ENCODE assay signal across 20 cellular contexts in genomic region chr6:151065027-151065815, GRCh38.
A peak's percentile ranks its signal among the peaks of the same experiment; 100 is the strongest.
DNase-seq lines count a peak whose midpoint lies in the region; ATAC-seq and TF ChIP-seq lines count a peak whose summit lies in the region.
"Had no signal": no experiment of that assay in that cellular context is flagged by ENCODE, and none has a peak within 500 bp of the region (broad histone marks: within the 10 kb centered on the region; RNA-seq: fewer than 3 reads in every experiment).

No MANE protein-coding gene starts in this region.

- no peak for TF ChIP-seq CTCF in gastrocnemius medialis (IDR thresholded peaks at IDR 0.05 in 4 of 5, conservative IDR thresholded peaks at IDR 0.05 in 1 of 5)

- intact Hi-C loops in activated CD4-positive, alpha-beta memory T cell treated with anti-CD3 and anti-CD28 coated beads for 36 hours (cut with micrococcal nuclease): no loop called here
- intact Hi-C loops in gastrocnemius medialis (cut with DNase I; ENCODE audit: low total_unique reads): no loop called here

- H3K27ac Mint-ChIP-seq in activated CD4-positive, alpha-beta memory T cell treated with anti-CD3 and anti-CD28 coated beads, Interleukin-2, amount 10 ng/mL, durations not matched to agents 7 days and 5 days: no peak overlapping the region
- H3K27ac Mint-ChIP-seq in activated CD4-positive, alpha-beta memory T cell treated with anti-CD3 and anti-CD28 coated beads for 36 hours: no peak overlapping the region

- in situ Hi-C loops in gastrocnemius medialis (cut with MboI; ENCODE audit: low sequenced_read_pairs in 4 of 4): no loop called here

- H3K4me1 ChIP-seq in subcutaneous abdominal adipose tissue (ENCODE audit: control insufficient read depth in 5 of 5, insufficient read depth in 5 of 5, low read length in 5 of 5): peaks cover 8 to 49% (median 32%) of the 10 kb centered on the region in 5 donors
- H3K4me1 ChIP-seq in gastrocnemius medialis: peaks cover 6% of the 10 kb centered on the region in 2 donors
- H3K4me1 ChIP-seq: BLaER1 had no signal

- H3K9me3 Mint-ChIP-seq in activated CD4-positive, alpha-beta memory T cell treated with anti-CD3 and anti-CD28 coated beads, Interleukin-2, amount 10 ng/mL, durations not matched to agents 7 days and 5 days: no peaks in the 10 kb centered on the region
- no peaks in the 10 kb centered on the region for H3K9me3 Mint-ChIP-seq in activated CD4-positive, alpha-beta memory T cell treated with anti-CD3 and anti-CD28 coated beads for 36 hours

- no peaks in the 10 kb centered on the region for H3K36me3 ChIP-seq in subcutaneous abdominal adipose tissue (ENCODE audit: control insufficient read depth in 5 of 5, insufficient read depth in 5 of 5, low read length in 5 of 5)
- peaks cover 52% of the 10 kb centered on the region for H3K36me3 ChIP-seq in MG63
- H3K36me3 ChIP-seq in gastrocnemius medialis: no peaks in the 10 kb centered on the region

- H3K27me3 Mint-ChIP-seq in activated CD4-positive, alpha-beta memory T cell treated with anti-CD3 and anti-CD28 coated beads, Interleukin-2, amount 10 ng/mL, durations not matched to agents 7 days and 5 days: no peaks in the 10 kb centered on the region
- no peaks in the 10 kb centered on the region for H3K27me3 Mint-ChIP-seq in activated CD4-positive, alpha-beta memory T cell treated with anti-CD3 and anti-CD28 coated beads for 36 hours

- POLR2A ChIA-PET in activated CD4-positive, alpha-beta memory T cell treated with anti-CD3 and anti-CD28 coated beads, Interleukin-2, amount 10 ng/mL, durations not matched to agents 7 days and 5 days (lab: Charles Lee): no interaction called here
- POLR2A ChIA-PET in activated CD4-positive, alpha-beta memory T cell treated with anti-CD3 and anti-CD28 coated beads for 36 hours (lab: Charles Lee): no interaction called here

- H3K27ac ChIP-seq in subcutaneous abdominal adipose tissue (ENCODE audit: low read depth, low read length): peak overlapping the region; percentile 19
- H3K27ac ChIP-seq in gastrocnemius medialis: no peak overlapping the region
- H3K27ac ChIP-seq: BLaER1, parathyroid adenoma, testis had no signal

- H3K36me3 Mint-ChIP-seq in activated CD4-positive, alpha-beta memory T cell treated with anti-CD3 and anti-CD28 coated beads, Interleukin-2, amount 10 ng/mL, durations not matched to agents 7 days and 5 days (ENCODE audit: low read depth): peaks cover 32% of the 10 kb centered on the region
- peaks cover 36% of the 10 kb centered on the region for H3K36me3 Mint-ChIP-seq in activated CD4-positive, alpha-beta memory T cell treated with anti-CD3 and anti-CD28 coated beads for 36 hours

- H3K4me3 Mint-ChIP-seq in activated CD4-positive, alpha-beta memory T cell treated with anti-CD3 and anti-CD28 coated beads, Interleukin-2, amount 10 ng/mL, durations not matched to agents 7 days and 5 days: no peak overlapping the region
- H3K4me3 Mint-ChIP-seq in activated CD4-positive, alpha-beta memory T cell treated with anti-CD3 and anti-CD28 coated beads for 36 hours: no peak overlapping the region

- CTCF ChIA-PET in activated CD4-positive, alpha-beta memory T cell treated with anti-CD3 and anti-CD28 coated beads, Interleukin-2, amount 10 ng/mL, durations not matched to agents 7 days and 5 days (lab: Charles Lee): no interaction called here
- CTCF ChIA-PET in activated CD4-positive, alpha-beta memory T cell treated with anti-CD3 and anti-CD28 coated beads for 36 hours (lab: Charles Lee): no interaction called here

- H3K9ac ChIP-seq in subcutaneous abdominal adipose tissue (ENCODE audit: low read length in 5 of 5): no peak overlapping the region
- H3K9ac ChIP-seq: BLaER1, parathyroid adenoma had no signal

- H3K4me1 Mint-ChIP-seq in activated CD4-positive, alpha-beta memory T cell treated with anti-CD3 and anti-CD28 coated beads, Interleukin-2, amount 10 ng/mL, durations not matched to agents 7 days and 5 days: no peaks in the 10 kb centered on the region
- no peaks in the 10 kb centered on the region for H3K4me1 Mint-ChIP-seq in activated CD4-positive, alpha-beta memory T cell treated with anti-CD3 and anti-CD28 coated beads for 36 hours (ENCODE audit: low read depth)

- TF ChIP-seq POLR2A in gastrocnemius medialis (IDR thresholded peaks at IDR 0.05): no peak

- H3K9me3 ChIP-seq in subcutaneous abdominal adipose tissue (ENCODE audit: control insufficient read depth in 5 of 5, low read length in 5 of 5) (no peaks in the 10 kb centered on the region), MG63 (no peaks in the 10 kb centered on the region), gastrocnemius medialis (no peaks in the 10 kb centered on the region)
- H3K9me3 ChIP-seq: testis had no signal

- ATAC-seq in gastrocnemius medialis (no peak), esophagus mucosa (no peak)

- DNase-seq in activated CD4-positive, alpha-beta memory T cell treated with anti-CD3 and anti-CD28 coated beads, Interleukin-2, amount 10 ng/mL, durations not matched to agents 7 days and 5 days: peak; percentile 9
- DNase-seq in activated CD4-positive, alpha-beta memory T cell treated with anti-CD3 and anti-CD28 coated beads for 36 hours: no peak
- DNase-seq in epidermal melanocyte (ENCODE audit: insufficient read length, low spot score): peak; percentile 74
- peak; percentile 64 for DNase-seq in mesenteric fat pad (ENCODE audit: low spot score)
- DNase-seq in MG63: no peak
- DNase-seq in gastrocnemius medialis: no peak
- DNase-seq: 8988T; activated CD4-positive, alpha-beta T cell treated with anti-CD3 and anti-CD28 coated beads for 1 hour; amygdala; foreskin fibroblast; NCI-H2029; NCI-H510A treated with DMSO at 0.1 percent for 48 hours; SIG-M5; stimulated activated CD8-positive, alpha-beta memory T cell treated with anti-CD3 and anti-CD28 coated beads, Interleukin-4, amount 100 ng/mL, for 48 hours; testis had no signal

- H3K4me3 ChIP-seq in subcutaneous abdominal adipose tissue (ENCODE audit: low read depth in 1 of 5, low read length in 5 of 5) (no peak overlapping the region), MG63 (no peak overlapping the region), gastrocnemius medialis (no peak overlapping the region)
- H3K4me3 ChIP-seq: BLaER1, smooth muscle cell, testis had no signal

- H3K27me3 ChIP-seq in subcutaneous abdominal adipose tissue (ENCODE audit: control insufficient read depth in 5 of 5, insufficient read depth in 4 of 5, low read length in 5 of 5): no peaks in the 10 kb centered on the region
- no peaks in the 10 kb centered on the region for H3K27me3 ChIP-seq in MG63
- no peaks in the 10 kb centered on the region for H3K27me3 ChIP-seq in gastrocnemius medialis
- H3K27me3 ChIP-seq: BLaER1, testis had no signal

Comparison
In these comparisons a context has a peak if more than half of its experiments do, and no peak if none do; other contexts are left out.
1. DNase-seq: peak in activated CD4-positive, alpha-beta memory T cell treated with anti-CD3 and anti-CD28 coated beads, Interleukin-2, amount 10 ng/mL, durations not matched to agents 7 days and 5 days (single experiment), epidermal melanocyte (single experiment) and mesenteric fat pad (single experiment); none in activated CD4-positive, alpha-beta memory T cell treated with anti-CD3 and anti-CD28 coated beads for 36 hours (single experiment), MG63 (single experiment) and gastrocnemius medialis (0 of 2).